In genomic region chr6:28810655-28811053, GRCh38 we compare ENCODE assay signal across 12 cellular contexts.
A peak's percentile ranks its signal among the peaks of the same experiment; 100 is the strongest.
DNase-seq lines count a peak whose midpoint lies in the region; ATAC-seq and TF ChIP-seq lines count a peak whose summit lies in the region.
"Had no signal": no experiment of that assay in that cellular context is flagged by ENCODE, and none has a peak within 500 bp of the region (broad histone marks: within the 10 kb centered on the region; RNA-seq: fewer than 3 reads in every experiment).

No MANE protein-coding gene starts in this region.

- intact Hi-C loops in activated naive CD4-positive, alpha-beta T cell treated with anti-CD3 and anti-CD28 coated beads for 36 hours (cut with micrococcal nuclease) = loop anchor here (5.0 kb wide), 1 partner anchor 38 kb away; no protein-coding TSS in a partner anchor

- peak overlapping the region; percentile 11 for H3K4me3 Mint-ChIP-seq in activated naive CD4-positive, alpha-beta T cell treated with anti-CD3 and anti-CD28 coated beads for 36 hours

- H3K9me3 Mint-ChIP-seq in activated naive CD4-positive, alpha-beta T cell treated with anti-CD3 and anti-CD28 coated beads for 36 hours = peaks cover 6% of the 10 kb centered on the region

- H3K4me3 ChIP-seq in epithelial cell of esophagus (ENCODE audit: low read length) = peak overlapping the region; percentile 14
- peak overlapping the region; percentile 42 for H3K4me3 ChIP-seq in retinal pigment epithelial cell (ENCODE audit: low read length)
- H3K4me3 ChIP-seq: uterus had no signal

- peaks cover 90% of the 10 kb centered on the region for H3K27me3 Mint-ChIP-seq in activated naive CD4-positive, alpha-beta T cell treated with anti-CD3 and anti-CD28 coated beads for 36 hours (ENCODE audit: low read depth)

- peaks cover 5% of the 10 kb centered on the region for H3K36me3 Mint-ChIP-seq in activated naive CD4-positive, alpha-beta T cell treated with anti-CD3 and anti-CD28 coated beads for 36 hours (ENCODE audit: low read depth)

- TF ChIP-seq CTCF in epithelial cell of esophagus (IDR thresholded peaks at IDR 0.05; ENCODE audit: insufficient read depth, low read depth, low read length, missing control alignments) (no peak), retinal pigment epithelial cell (conservative IDR thresholded peaks at IDR 0.05; ENCODE audit: low read depth, low read length) (no peak)

- CTCF ChIA-PET in activated naive CD4-positive, alpha-beta T cell treated with anti-CD3 and anti-CD28 coated beads for 36 hours (lab: Charles Lee) = no interaction called here

- no peak for ATAC-seq in HG03175 (IDR thresholded peaks at IDR 0.05; ENCODE audit: unreplicated experiment)
- ATAC-seq: left cardiac atrium, Right ventricle myocardium inferior had no signal

- H3K4me1 Mint-ChIP-seq in activated naive CD4-positive, alpha-beta T cell treated with anti-CD3 and anti-CD28 coated beads for 36 hours (ENCODE audit: low read depth) = peaks cover 15% of the 10 kb centered on the region

- H3K27ac Mint-ChIP-seq in activated naive CD4-positive, alpha-beta T cell treated with anti-CD3 and anti-CD28 coated beads for 36 hours = no peak overlapping the region

- DNase-seq in activated naive CD4-positive, alpha-beta T cell treated with anti-CD3 and anti-CD28 coated beads for 36 hours = no peak
- DNase-seq in activated naive CD4-positive, alpha-beta T cell (lab: John Stamatoyannopoulos, UW) = no peak
- peak; percentile 40 for DNase-seq in NCI-H748 treated with DMSO at 0.1 percent for 48 hours (lab: John Stamatoyannopoulos, UW)
- no peak for DNase-seq in epithelial cell of esophagus (ENCODE audit: low read depth)
- no peak for DNase-seq in retinal pigment epithelial cell (ENCODE audit: low read depth)
- DNase-seq in NCI-H1436 (lab: John Stamatoyannopoulos, UW) = no peak
- no peak for DNase-seq in NCI-H2227 (lab: John Stamatoyannopoulos, UW; ENCODE audit: unreplicated experiment)
- DNase-seq: left cardiac atrium, posterior cingulate gyrus, uterus had no signal
